In the genomic region with DNA sequence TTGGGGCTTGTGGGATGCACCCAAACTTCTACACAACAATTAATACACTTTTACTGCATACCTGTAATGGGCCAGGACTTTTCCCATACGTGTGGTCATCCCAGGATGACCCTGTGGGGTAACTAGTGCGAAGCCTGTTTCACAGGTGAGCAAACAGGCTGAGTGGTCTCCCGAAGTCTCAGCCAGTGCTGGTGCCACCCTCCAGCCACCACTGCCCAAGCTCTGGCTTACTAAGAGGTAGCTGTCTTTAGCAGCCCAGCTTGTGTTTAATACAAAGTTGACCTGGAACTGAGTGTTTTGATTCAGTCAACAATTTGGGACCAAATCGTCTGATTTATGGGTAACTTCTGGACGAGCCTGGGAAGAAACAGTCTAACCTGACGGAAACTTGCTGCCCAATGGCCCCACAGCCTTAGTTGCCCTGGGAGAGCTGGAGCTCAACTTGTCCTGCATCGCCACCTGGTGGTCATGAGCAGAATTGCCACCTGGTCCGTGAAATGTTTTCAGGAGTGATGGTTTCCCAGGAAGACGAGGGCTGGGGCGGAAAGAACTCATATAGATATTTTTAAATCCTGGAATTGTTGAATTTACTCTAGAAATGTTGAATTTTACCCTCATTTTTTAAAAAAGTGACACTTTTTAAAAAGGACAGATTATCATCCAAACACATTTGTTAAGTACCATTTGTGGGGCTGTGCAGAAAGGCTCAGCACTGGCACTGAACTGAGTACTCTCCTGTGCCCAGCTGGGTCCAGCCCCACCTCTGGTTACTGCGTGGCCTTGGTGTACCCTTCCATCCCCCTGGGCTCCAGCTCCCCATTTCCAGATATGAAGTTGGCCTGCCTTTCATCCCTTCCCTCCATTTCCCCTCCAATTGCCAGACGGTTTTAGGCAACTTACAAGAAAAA, we compare ENCODE assay signal across 7 cellular contexts.
DNase-seq lines count a peak whose midpoint lies in the region; TF ChIP-seq lines count a peak whose summit lies in the region.

No MANE protein-coding gene starts in this region.

- whole genome bisulfite sequencing in transverse colon (ENCODE audit: low coverage in 1 of 2), 2 donors, result 27 to 40% methylated on average over 3 to 12 of the region's 12 CpGs

- H3K4me2 ChIP-seq in Karpas-422 (ENCODE audit: low read depth, low read length, poor library complexity, severe bottlenecking) (no peak overlapping the region), parathyroid adenoma (ENCODE audit: low read length) (no peak overlapping the region)

- H4K20me1 ChIP-seq in Karpas-422 (ENCODE audit: insufficient read depth, low read depth, low read length), result no peaks in the 10 kb centered on the region

- in situ Hi-C loops in transverse colon (cut with MboI; ENCODE audit: low pct_ligation_motif_present in 1 of 4, low pct_unique_long_range_greater_than_20kb in 1 of 4, low sequenced_read_pairs in 3 of 4), result loop anchor here in 3 of 4 donors (5.0 to 25.0 kb wide), 3 partner anchors 235 to 495 kb away; no protein-coding TSS in a partner anchor

- H3K9ac ChIP-seq in Karpas-422 (ENCODE audit: low read length) (no peak overlapping the region), SK-N-MC (ENCODE audit: insufficient read length) (no peak overlapping the region), parathyroid adenoma (no peak overlapping the region)

- no peak overlapping the region for H3K27ac ChIP-seq in Karpas-422 (ENCODE audit: low read length)
- H3K27ac ChIP-seq in SK-N-MC, result no peak overlapping the region
- no peak overlapping the region for H3K27ac ChIP-seq in parathyroid adenoma
- H3K27ac ChIP-seq in transverse colon, result no peak overlapping the region

- H3K9me3 ChIP-seq in Karpas-422 (ENCODE audit: low read length) (no peaks in the 10 kb centered on the region), SK-N-MC (ENCODE audit: low read depth, low read length) (no peaks in the 10 kb centered on the region), parathyroid adenoma (ENCODE audit: control insufficient read depth, low read length) (no peaks in the 10 kb centered on the region), transverse colon (no peaks in the 10 kb centered on the region)

- H3K9me2 ChIP-seq in Karpas-422 (replicated peaks; ENCODE audit: insufficient read depth, low read length), result no peaks in the 10 kb centered on the region

- no peak for TF ChIP-seq EP300 in transverse colon (IDR thresholded peaks at IDR 0.05; ENCODE audit: low read depth)

- H3K36me3 ChIP-seq in Karpas-422 (ENCODE audit: insufficient read depth, low read length), result no peaks in the 10 kb centered on the region
- H3K36me3 ChIP-seq in SK-N-MC (ENCODE audit: insufficient read depth, low read length), result no peaks in the 10 kb centered on the region
- no peaks in the 10 kb centered on the region for H3K36me3 ChIP-seq in parathyroid adenoma (ENCODE audit: control insufficient read depth, insufficient read depth, low read length)
- H3K36me3 ChIP-seq in transverse colon, result no peaks in the 10 kb centered on the region

- H3K4me3 ChIP-seq in Karpas-422 (ENCODE audit: low read length) (no peak overlapping the region), SK-N-MC (no peak overlapping the region), parathyroid adenoma (ENCODE audit: low read depth, low read length) (no peak overlapping the region), transverse colon (no peak overlapping the region)

- H3K27me3 ChIP-seq in Karpas-422 (ENCODE audit: low read length) (no peaks in the 10 kb centered on the region), parathyroid adenoma (ENCODE audit: control insufficient read depth, insufficient read depth, low read length) (no peaks in the 10 kb centered on the region), transverse colon (no peaks in the 10 kb centered on the region)

- H2AFZ ChIP-seq in Karpas-422 (ENCODE audit: low read length) (no peak overlapping the region), parathyroid adenoma (no peak overlapping the region)

- intact Hi-C loops in transverse colon (cut with DNase I; ENCODE audit: low total_unique reads), result loop anchor here (2.0 kb wide), 1 partner anchor 235 kb away; no protein-coding TSS in a partner anchor

- TF ChIP-seq CTCF in GM12873 (IDR thresholded peaks at IDR 0.05; ENCODE audit: insufficient read depth, low read depth, low read length, missing control alignments) (peak; percentile 90), parathyroid adenoma (IDR thresholded peaks at IDR 0.05) (peak; percentile 85), transverse colon (IDR thresholded peaks at IDR 0.05) (peak; percentile 94 to 99 (median 97))

- H3K79me2 ChIP-seq in Karpas-422 (ENCODE audit: low read length) (no peaks in the 10 kb centered on the region), parathyroid adenoma (no peaks in the 10 kb centered on the region)

- TF ChIP-seq POLR2A in transverse colon (IDR thresholded peaks at IDR 0.05), result no peak

- peak; percentile 88 for DNase-seq in Karpas-422
- peak; percentile 26 for DNase-seq in SK-N-MC (ENCODE audit: low read depth, low spot score)
- DNase-seq in activated naive CD4-positive, alpha-beta T cell treated with Interleukin-2 at 50 U/mL for 16 hours, result peak; percentile 79
- peak; percentile 66 for DNase-seq in glomerular endothelial cell (ENCODE audit: extremely low read depth, low read depth, low spot score)
- peak; percentile 87 for DNase-seq in transverse colon

- H3K4me1 ChIP-seq in Karpas-422 (ENCODE audit: low read length) (no peaks in the 10 kb centered on the region), parathyroid adenoma (no peaks in the 10 kb centered on the region), transverse colon (peaks cover 0 to 30% (median 5%) of the 10 kb centered on the region in 4 donors)

Comparison
In these comparisons a context has a peak if more than half of its experiments do, and no peak if none do; other contexts are left out.
1. DNase-seq: peak in every context shown above with its lines; median percentile 88 in Karpas-422; 87 in transverse colon; 79 in activated naive CD4-positive, alpha-beta T cell treated with Interleukin-2 at 50 U/mL for 16 hours; 66 in glomerular endothelial cell; 26 in SK-N-MC.